15 cellular contexts compared by ENCODE assay signal in the genomic region with DNA sequence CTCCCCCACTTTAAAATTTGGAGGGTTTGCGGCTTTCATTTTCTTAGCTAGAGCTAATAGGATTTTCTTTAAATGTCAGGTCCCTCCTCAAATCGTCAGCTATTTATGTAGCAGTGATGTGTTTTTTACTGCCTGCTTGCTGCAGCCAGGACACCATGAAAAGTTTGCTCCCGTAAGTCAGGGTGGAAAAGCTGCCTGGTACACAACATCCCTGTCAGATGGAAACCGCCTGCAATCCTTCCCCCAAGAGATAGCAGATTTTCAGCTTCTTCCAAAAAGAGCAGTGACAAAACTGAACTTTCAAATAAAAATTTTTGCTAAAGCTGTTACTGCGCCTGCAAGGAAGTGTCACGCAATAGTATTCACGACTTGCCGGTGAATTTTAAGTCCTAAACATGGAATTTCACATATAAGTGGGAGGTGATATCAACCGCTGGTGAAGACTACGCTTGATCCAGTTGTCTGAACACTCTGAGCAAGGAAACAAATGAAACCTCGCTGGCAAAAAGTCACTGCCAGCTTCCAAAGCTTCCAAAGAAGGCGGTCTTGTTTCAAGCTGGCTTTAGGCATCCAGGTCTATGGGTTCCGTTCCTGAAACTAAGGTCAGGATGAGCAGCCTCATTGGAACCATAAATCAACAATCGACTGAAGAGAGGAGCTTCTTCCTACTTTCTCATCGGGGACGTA. TPM values are rescaled to one million over a fixed set of nuclear protein-coding genes. Genes with fewer than 3 reads are reported as not detected.
DNase-seq lines count a peak whose midpoint lies in the region; TF ChIP-seq lines count a peak whose summit lies in the region.
"Had no signal": no experiment of that assay in that cellular context is flagged by ENCODE, and none has a peak within 500 bp of the region (broad histone marks: within the 10 kb centered on the region; RNA-seq: fewer than 3 reads in every experiment).

No MANE protein-coding gene starts in this region.

- H3K4me3 ChIP-seq in breast epithelium (peak overlapping the region; percentile 55 to 73 (median 62)), mesodermal cell (ENCODE audit: extremely low read depth, insufficient read depth, low read length, poor library complexity, severe bottlenecking) (peak overlapping the region; percentile 35), stomach smooth muscle (ENCODE audit: low read length in 2 of 2) (peak overlapping the region; percentile 90 to 94)
- H3K4me3 ChIP-seq: HAP-1 had no signal

- H3K9me3 ChIP-seq in breast epithelium, result no peaks in the 10 kb centered on the region
- H3K9me3 ChIP-seq in mesodermal cell (ENCODE audit: control insufficient read depth, low read length), result peaks cover 6% of the 10 kb centered on the region
- no peaks in the 10 kb centered on the region for H3K9me3 ChIP-seq in stomach smooth muscle (ENCODE audit: control insufficient read depth in 2 of 2, low read length in 2 of 2)
- H3K9me3 ChIP-seq: HAP-1 had no signal

- H3K36me3 ChIP-seq in breast epithelium (no peaks in the 10 kb centered on the region), mesodermal cell (ENCODE audit: control insufficient read depth, insufficient read depth, low read length) (peaks cover 4% of the 10 kb centered on the region), stomach smooth muscle (ENCODE audit: control insufficient read depth in 2 of 2, insufficient read depth in 2 of 2, low read length in 2 of 2) (no peaks in the 10 kb centered on the region)
- H3K36me3 ChIP-seq: HAP-1 had no signal

- 92 to 94% methylated on average over 13 to 15 of the region's 16 CpGs for WGBS in mesodermal cell (ENCODE audit: insufficient coverage in 2 of 2), 2 experiments

- no peak for TF ChIP-seq CTCF in breast epithelium (IDR thresholded peaks at IDR 0.05)

- H3K27me3 ChIP-seq in breast epithelium (no peaks in the 10 kb centered on the region), stomach smooth muscle (ENCODE audit: control insufficient read depth in 1 of 2, insufficient read depth in 2 of 2, low read length in 2 of 2) (no peaks in the 10 kb centered on the region)

- TF ChIP-seq POLR2A in breast epithelium (IDR thresholded peaks at IDR 0.05), result no peak

- peak; percentile 49 for DNase-seq in ELR (ENCODE audit: low read depth)
- DNase-seq in breast epithelium (ENCODE audit: low spot score in 2 of 2), result no peak
- no peak for DNase-seq in stimulated activated CD4-positive, alpha-beta T cell treated with anti-CD3 and anti-CD28 coated beads, Interleukin-15, amount 100 ng/mL, for 24 hours
- no peak for DNase-seq in NCI-H524 treated with DMSO at 0.1 percent for 48 hours (lab: John Stamatoyannopoulos, UW)
- no peak for DNase-seq in SIG-M5 (lab: John Stamatoyannopoulos, UW)
- DNase-seq in DMS53 (lab: John Stamatoyannopoulos, UW), result no peak
- DNase-seq: activated CD4-positive, alpha-beta memory T cell treated with anti-CD3 and anti-CD28 coated beads for 36 hours; activated effector memory CD4-positive, alpha-beta T cell treated with Interleukin-2 at 50 U/mL for 16 hours; C1 segment of cervical spinal cord; foreskin keratinocyte; MV-4-11; NCI-H510A treated with DMSO at 0.1 percent for 48 hours had no signal

- intact Hi-C loops in breast epithelium (cut with DNase I; ENCODE audit: low total_unique reads), result no loop called here

- H3K4me1 ChIP-seq in breast epithelium (no peaks in the 10 kb centered on the region), mesodermal cell (ENCODE audit: control insufficient read depth, insufficient read depth, low read length, poor library complexity, severe bottlenecking) (peaks cover 29% of the 10 kb centered on the region), stomach smooth muscle (ENCODE audit: control insufficient read depth, insufficient read depth, low read length) (peaks cover 46% of the 10 kb centered on the region)
- H3K4me1 ChIP-seq: foreskin keratinocyte, HAP-1 had no signal

- H3K27ac ChIP-seq in breast epithelium (peak overlapping the region; percentile 67 to 91), mesodermal cell (ENCODE audit: low read depth, low read length, severe bottlenecking) (peak overlapping the region; percentile 10), stomach smooth muscle (ENCODE audit: low read length) (peak overlapping the region; percentile 97)
- H3K27ac ChIP-seq: foreskin keratinocyte had no signal

- H3K9ac ChIP-seq in stomach smooth muscle (ENCODE audit: low read length in 2 of 2), result peak overlapping the region; percentile 91 to 96

RNA-seq across cellular contexts. Expression of a gene that starts 2.9 kb away (rescaled TPM):
- 100 to 1,000 TPM; 116 to 907 (median 320) TPM for total RNA-seq in breast epithelium
- polyA plus RNA-seq in mesodermal cell (2013, experiment 1 of 2), result 221 TPM
- polyA plus RNA-seq in mesodermal cell (2013, experiment 2 of 2), result 227 TPM
- total RNA-seq: foreskin keratinocyte had no signal
- polyA plus RNA-seq: foreskin keratinocyte had no signal

Comparison
In these comparisons a context has a peak if more than half of its experiments do, and no peak if none do; other contexts are left out.
1. H3K27ac ChIP-seq: peak in every context shown above with its lines; median percentile 97 in stomach smooth muscle; 79 in breast epithelium; 10 in mesodermal cell.
2. H3K4me3 ChIP-seq: peak in every context shown above with its lines; median percentile 92 in stomach smooth muscle; 62 in breast epithelium; 35 in mesodermal cell.